In genomic region chr1:158999301-159000069, GRCh38 we compare ENCODE assay signal across 9 cellular contexts. TPM values are rescaled to one million over a fixed set of nuclear protein-coding genes. Genes with fewer than 3 reads are reported as not detected.
A peak's percentile ranks its signal among the peaks of the same experiment; 100 is the strongest.
DNase-seq lines count a peak whose midpoint lies in the region; ATAC-seq and TF ChIP-seq lines count a peak whose summit lies in the region.
"Had no signal": no experiment of that assay in that cellular context is flagged by ENCODE, and none has a peak within 500 bp of the region (broad histone marks: within the 10 kb centered on the region; RNA-seq: fewer than 3 reads in every experiment).

No MANE protein-coding gene starts in this region.

- H3K36me3 ChIP-seq in osteoblast (ENCODE audit: insufficient read depth, low read length) = no peaks in the 10 kb centered on the region
- H3K36me3 ChIP-seq: HAP-1 had no signal

- H3K27me3 ChIP-seq in osteoblast (ENCODE audit: insufficient read depth, low read length) = peaks cover 4% of the 10 kb centered on the region

- H3K27ac ChIP-seq in osteoblast (ENCODE audit: low read depth, low read length) = peak overlapping the region; percentile 92

- H3K4me1 ChIP-seq in osteoblast (ENCODE audit: insufficient read depth, low read length) = peaks cover 21% of the 10 kb centered on the region
- H3K4me1 ChIP-seq: HAP-1 had no signal

- H3K4me2 ChIP-seq in osteoblast (ENCODE audit: insufficient read depth, low read length) = peak overlapping the region; percentile 96

- H4K20me1 ChIP-seq in osteoblast (ENCODE audit: insufficient read depth, low read length) = no peaks in the 10 kb centered on the region

- peak; percentile 91 for ATAC-seq in Right ventricle myocardium superior (ENCODE audit: poor library complexity)
- ATAC-seq in HG02763 (IDR thresholded peaks at IDR 0.05; ENCODE audit: unreplicated experiment) = no peak
- ATAC-seq in HG03354 (IDR thresholded peaks at IDR 0.05; ENCODE audit: poor library complexity, severe bottlenecking, unreplicated experiment) = no peak

- intact Hi-C loops in Right ventricle myocardium superior (cut with DNase I) = loop anchor here (10.0 kb wide), 1 partner anchor 805 kb away; no protein-coding TSS in a partner anchor

- H3K9me3 ChIP-seq in osteoblast (ENCODE audit: low read depth, low read length) = no peaks in the 10 kb centered on the region
- H3K9me3 ChIP-seq: HAP-1 had no signal

- no peak for TF ChIP-seq CTCF in WI38 (IDR thresholded peaks at IDR 0.05; ENCODE audit: low read depth, low read length)
- TF ChIP-seq CTCF in osteoblast (IDR thresholded peaks at IDR 0.05; ENCODE audit: extremely low read depth, low read depth, low read length) = no peak

- H3K4me3 ChIP-seq in WI38 (ENCODE audit: low read depth, low read length) = peak overlapping the region; percentile 62
- H3K4me3 ChIP-seq in osteoblast (ENCODE audit: insufficient read depth, low read length) = peak overlapping the region; percentile 72
- H3K4me3 ChIP-seq: HAP-1 had no signal

- H3K79me2 ChIP-seq in osteoblast (ENCODE audit: insufficient read depth, low read length) = no peaks in the 10 kb centered on the region

- H2AFZ ChIP-seq in osteoblast (ENCODE audit: low read length) = peak overlapping the region; percentile 89

- DNase-seq in GM04503 (ENCODE audit: low read depth) (peak; percentile 74), Right ventricle myocardium superior (peak; percentile 75), osteoblast (ENCODE audit: insufficient read length, low spot score, missing footprints) (peak; percentile 66), COR-L47 (lab: John Stamatoyannopoulos, UW) (no peak)
- no peak for DNase-seq in activated CD8-positive, alpha-beta memory T cell treated with anti-CD3 and anti-CD28 coated beads, Interleukin-2, amount 50 U/mL, for 48 hours

RNA-seq across cellular contexts. Expression of gene IFI16, which starts 10.2 kb away (rescaled TPM):
- 21.1 TPM for total RNA-seq in Right ventricle myocardium superior
- total RNA-seq in osteoblast = 129 and 171 TPM in 2 replicates

Comparison
In these comparisons a context has a peak if more than half of its experiments do, and no peak if none do; other contexts are left out.
1. DNase-seq: peak in GM04503 (single experiment), Right ventricle myocardium superior (single experiment) and osteoblast (single experiment); none in COR-L47 (single experiment) and activated CD8-positive, alpha-beta memory T cell treated with anti-CD3 and anti-CD28 coated beads, Interleukin-2, amount 50 U/mL, for 48 hours (single experiment).